In the genomic region with DNA sequence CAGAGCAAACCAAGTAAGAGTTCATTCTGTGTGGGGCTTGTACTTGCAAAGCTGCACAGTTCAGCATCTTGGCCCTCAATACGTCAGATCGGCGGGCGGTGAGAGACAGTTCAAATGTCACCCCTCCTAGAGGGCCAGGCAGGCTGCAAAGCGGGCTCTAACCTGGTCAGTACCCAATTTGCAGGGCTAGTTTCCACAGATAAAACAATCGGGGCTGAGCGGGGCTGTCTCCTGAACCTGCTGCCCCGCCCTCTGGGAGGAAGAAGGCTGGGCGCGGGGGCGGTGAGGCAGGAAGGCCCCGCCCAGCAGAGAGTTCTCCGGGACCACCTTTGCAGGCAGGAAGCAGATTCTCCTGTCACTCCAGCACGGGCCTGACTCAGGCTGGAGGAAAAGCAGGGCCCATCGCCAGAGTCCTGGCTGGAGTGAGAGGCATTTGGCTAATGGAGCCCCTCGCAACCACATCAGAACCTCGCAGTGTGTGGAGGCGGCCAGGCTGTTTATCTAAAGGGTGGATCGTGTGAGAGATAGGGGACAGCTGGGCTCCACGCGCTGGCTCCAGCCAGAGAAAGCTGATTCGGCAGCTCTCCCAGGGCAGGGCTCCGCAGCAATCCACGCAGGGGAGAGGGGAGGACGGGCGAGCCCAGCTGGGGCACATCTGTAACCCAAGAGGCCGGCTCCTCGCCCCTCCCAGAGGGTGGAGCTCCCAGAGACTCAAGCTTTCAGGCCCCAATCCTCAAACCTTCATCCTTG, we compare ENCODE assay signal across 1 cellular context.
A peak's percentile ranks its signal among the peaks of the same experiment; 100 is the strongest.
TF ChIP-seq lines count a peak whose summit lies in the region.

No MANE protein-coding gene starts in this region.

TF ChIP-seq in K562, 482 proteins besides CTCF, POLR2A, EP300 and RAD21 (continued from another document and continues in another):
- TF ChIP-seq ZNF655 (CRISPR knock-in tag; IDR thresholded peaks at IDR 0.05): no peak
- TF ChIP-seq ZBTB17 (CRISPR knock-in tag; IDR thresholded peaks at IDR 0.05): peak; percentile 41; the same call in 1 of the 2 replicates
- TF ChIP-seq NCOA1 (IDR thresholded peaks at IDR 0.05; ENCODE audit: low read depth): no peak
- no peak for TF ChIP-seq ZNF217 (CRISPR knock-in tag; IDR thresholded peaks at IDR 0.05)
- peak; percentile 78 for TF ChIP-seq KLF16 (IDR thresholded peaks at IDR 0.05)
- TF ChIP-seq STAT5B (CRISPR knock-in tag; IDR thresholded peaks at IDR 0.05): no peak
- TF ChIP-seq ATF1 (CRISPR knock-in tag; IDR thresholded peaks at IDR 0.05): no peak
- peak; percentile 41 for TF ChIP-seq ATF1 (tag; IDR thresholded peaks at IDR 0.05)
- no peak for TF ChIP-seq ZNF444 (CRISPR knock-in tag; IDR thresholded peaks at IDR 0.05)
- TF ChIP-seq RBM34 (IDR thresholded peaks at IDR 0.05; ENCODE audit: borderline replicate concordance, insufficient read depth, low read length): no peak
- TF ChIP-seq, protein P1, sequence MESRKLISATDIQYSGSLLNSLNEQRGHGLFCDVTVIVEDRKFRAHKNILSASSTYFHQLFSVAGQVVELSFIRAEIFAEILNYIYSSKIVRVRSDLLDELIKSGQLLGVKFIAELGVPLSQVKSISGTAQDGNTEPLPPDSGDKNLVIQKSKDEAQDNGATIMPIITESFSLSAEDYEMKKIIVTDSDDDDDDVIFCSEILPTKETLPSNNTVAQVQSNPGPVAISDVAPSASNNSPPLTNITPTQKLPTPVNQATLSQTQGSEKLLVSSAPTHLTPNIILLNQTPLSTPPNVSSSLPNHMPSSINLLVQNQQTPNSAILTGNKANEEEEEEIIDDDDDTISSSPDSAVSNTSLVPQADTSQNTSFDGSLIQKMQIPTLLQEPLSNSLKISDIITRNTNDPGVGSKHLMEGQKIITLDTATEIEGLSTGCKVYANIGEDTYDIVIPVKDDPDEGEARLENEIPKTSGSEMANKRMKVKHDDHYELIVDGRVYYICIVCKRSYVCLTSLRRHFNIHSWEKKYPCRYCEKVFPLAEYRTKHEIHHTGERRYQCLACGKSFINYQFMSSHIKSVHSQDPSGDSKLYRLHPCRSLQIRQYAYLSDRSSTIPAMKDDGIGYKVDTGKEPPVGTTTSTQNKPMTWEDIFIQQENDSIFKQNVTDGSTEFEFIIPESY (CRISPR knock-in tag; IDR thresholded peaks at IDR 0.05): no peak
- peak; percentile 67 for TF ChIP-seq TAF9B (IDR thresholded peaks at IDR 0.05; ENCODE audit: partially characterized antibody)
- TF ChIP-seq BACH1 (tag; IDR thresholded peaks at IDR 0.05): no peak
- no peak for TF ChIP-seq ESRRA (IDR thresholded peaks at IDR 0.05; ENCODE audit: borderline replicate concordance, low read depth)
- no peak for TF ChIP-seq TFE3 (CRISPR knock-in tag; IDR thresholded peaks at IDR 0.05)
- TF ChIP-seq, protein P2, sequence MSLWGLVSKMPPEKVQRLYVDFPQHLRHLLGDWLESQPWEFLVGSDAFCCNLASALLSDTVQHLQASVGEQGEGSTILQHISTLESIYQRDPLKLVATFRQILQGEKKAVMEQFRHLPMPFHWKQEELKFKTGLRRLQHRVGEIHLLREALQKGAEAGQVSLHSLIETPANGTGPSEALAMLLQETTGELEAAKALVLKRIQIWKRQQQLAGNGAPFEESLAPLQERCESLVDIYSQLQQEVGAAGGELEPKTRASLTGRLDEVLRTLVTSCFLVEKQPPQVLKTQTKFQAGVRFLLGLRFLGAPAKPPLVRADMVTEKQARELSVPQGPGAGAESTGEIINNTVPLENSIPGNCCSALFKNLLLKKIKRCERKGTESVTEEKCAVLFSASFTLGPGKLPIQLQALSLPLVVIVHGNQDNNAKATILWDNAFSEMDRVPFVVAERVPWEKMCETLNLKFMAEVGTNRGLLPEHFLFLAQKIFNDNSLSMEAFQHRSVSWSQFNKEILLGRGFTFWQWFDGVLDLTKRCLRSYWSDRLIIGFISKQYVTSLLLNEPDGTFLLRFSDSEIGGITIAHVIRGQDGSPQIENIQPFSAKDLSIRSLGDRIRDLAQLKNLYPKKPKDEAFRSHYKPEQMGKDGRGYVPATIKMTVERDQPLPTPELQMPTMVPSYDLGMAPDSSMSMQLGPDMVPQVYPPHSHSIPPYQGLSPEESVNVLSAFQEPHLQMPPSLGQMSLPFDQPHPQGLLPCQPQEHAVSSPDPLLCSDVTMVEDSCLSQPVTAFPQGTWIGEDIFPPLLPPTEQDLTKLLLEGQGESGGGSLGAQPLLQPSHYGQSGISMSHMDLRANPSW (CRISPR knock-in tag; IDR thresholded peaks at IDR 0.05): no peak
- TF ChIP-seq NFE2L1 (tag; IDR thresholded peaks at IDR 0.05; ENCODE audit: borderline replicate concordance, low read depth): no peak
- TF ChIP-seq PTTG1 (tag; IDR thresholded peaks at IDR 0.05; ENCODE audit: low read depth): no peak
- TF ChIP-seq, protein P3, sequence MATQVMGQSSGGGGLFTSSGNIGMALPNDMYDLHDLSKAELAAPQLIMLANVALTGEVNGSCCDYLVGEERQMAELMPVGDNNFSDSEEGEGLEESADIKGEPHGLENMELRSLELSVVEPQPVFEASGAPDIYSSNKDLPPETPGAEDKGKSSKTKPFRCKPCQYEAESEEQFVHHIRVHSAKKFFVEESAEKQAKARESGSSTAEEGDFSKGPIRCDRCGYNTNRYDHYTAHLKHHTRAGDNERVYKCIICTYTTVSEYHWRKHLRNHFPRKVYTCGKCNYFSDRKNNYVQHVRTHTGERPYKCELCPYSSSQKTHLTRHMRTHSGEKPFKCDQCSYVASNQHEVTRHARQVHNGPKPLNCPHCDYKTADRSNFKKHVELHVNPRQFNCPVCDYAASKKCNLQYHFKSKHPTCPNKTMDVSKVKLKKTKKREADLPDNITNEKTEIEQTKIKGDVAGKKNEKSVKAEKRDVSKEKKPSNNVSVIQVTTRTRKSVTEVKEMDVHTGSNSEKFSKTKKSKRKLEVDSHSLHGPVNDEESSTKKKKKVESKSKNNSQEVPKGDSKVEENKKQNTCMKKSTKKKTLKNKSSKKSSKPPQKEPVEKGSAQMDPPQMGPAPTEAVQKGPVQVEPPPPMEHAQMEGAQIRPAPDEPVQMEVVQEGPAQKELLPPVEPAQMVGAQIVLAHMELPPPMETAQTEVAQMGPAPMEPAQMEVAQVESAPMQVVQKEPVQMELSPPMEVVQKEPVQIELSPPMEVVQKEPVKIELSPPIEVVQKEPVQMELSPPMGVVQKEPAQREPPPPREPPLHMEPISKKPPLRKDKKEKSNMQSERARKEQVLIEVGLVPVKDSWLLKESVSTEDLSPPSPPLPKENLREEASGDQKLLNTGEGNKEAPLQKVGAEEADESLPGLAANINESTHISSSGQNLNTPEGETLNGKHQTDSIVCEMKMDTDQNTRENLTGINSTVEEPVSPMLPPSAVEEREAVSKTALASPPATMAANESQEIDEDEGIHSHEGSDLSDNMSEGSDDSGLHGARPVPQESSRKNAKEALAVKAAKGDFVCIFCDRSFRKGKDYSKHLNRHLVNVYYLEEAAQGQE (CRISPR knock-in tag; IDR thresholded peaks at IDR 0.05; ENCODE audit: low read depth): no peak
- no peak for TF ChIP-seq TBP (optimal IDR thresholded peaks at IDR 0.05; ENCODE audit: low read depth, low read length)
- TF ChIP-seq ZNF707 (CRISPR knock-in tag; conservative IDR thresholded peaks at IDR 0.05): no peak
- TF ChIP-seq KDM2B (CRISPR knock-in tag; IDR thresholded peaks at IDR 0.05): no peak
- TF ChIP-seq MTA3 (IDR thresholded peaks at IDR 0.05; ENCODE audit: borderline replicate concordance): peak; percentile 42; the same call in 1 of the 2 replicates
- peak; percentile 70 for TF ChIP-seq MYC (IDR thresholded peaks at IDR 0.05; ENCODE audit: low read depth, low read length)
- TF ChIP-seq MYC (CRISPR knock-in tag; IDR thresholded peaks at IDR 0.05; ENCODE audit: borderline replicate concordance, low read depth): no peak
- TF ChIP-seq MIER1 (IDR thresholded peaks at IDR 0.05; ENCODE audit: low read depth): no peak
- no peak for TF ChIP-seq E2F3 (CRISPR knock-in tag; IDR thresholded peaks at IDR 0.05)
- no peak for TF ChIP-seq ESRRB (CRISPR knock-in tag; IDR thresholded peaks at IDR 0.05; ENCODE audit: borderline replicate concordance)
- no peak for TF ChIP-seq GATAD2A (IDR thresholded peaks at IDR 0.05)
- no peak for TF ChIP-seq U2AF2 (optimal IDR thresholded peaks at IDR 0.05; ENCODE audit: low read depth, low read length)
- TF ChIP-seq ZNF398 (CRISPR knock-in tag; IDR thresholded peaks at IDR 0.05): no peak
- TF ChIP-seq, protein P4, sequence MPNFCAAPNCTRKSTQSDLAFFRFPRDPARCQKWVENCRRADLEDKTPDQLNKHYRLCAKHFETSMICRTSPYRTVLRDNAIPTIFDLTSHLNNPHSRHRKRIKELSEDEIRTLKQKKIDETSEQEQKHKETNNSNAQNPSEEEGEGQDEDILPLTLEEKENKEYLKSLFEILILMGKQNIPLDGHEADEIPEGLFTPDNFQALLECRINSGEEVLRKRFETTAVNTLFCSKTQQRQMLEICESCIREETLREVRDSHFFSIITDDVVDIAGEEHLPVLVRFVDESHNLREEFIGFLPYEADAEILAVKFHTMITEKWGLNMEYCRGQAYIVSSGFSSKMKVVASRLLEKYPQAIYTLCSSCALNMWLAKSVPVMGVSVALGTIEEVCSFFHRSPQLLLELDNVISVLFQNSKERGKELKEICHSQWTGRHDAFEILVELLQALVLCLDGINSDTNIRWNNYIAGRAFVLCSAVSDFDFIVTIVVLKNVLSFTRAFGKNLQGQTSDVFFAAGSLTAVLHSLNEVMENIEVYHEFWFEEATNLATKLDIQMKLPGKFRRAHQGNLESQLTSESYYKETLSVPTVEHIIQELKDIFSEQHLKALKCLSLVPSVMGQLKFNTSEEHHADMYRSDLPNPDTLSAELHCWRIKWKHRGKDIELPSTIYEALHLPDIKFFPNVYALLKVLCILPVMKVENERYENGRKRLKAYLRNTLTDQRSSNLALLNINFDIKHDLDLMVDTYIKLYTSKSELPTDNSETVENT (CRISPR knock-in tag; IDR thresholded peaks at IDR 0.05): no peak
- TF ChIP-seq BHLHE40 (IDR thresholded peaks at IDR 0.05; ENCODE audit: low read length): peak; percentile 42; the same call in 1 of the 2 replicates
- TF ChIP-seq SFPQ (IDR thresholded peaks at IDR 0.05; ENCODE audit: low read depth, low read length): no peak
- TF ChIP-seq MNT (conservative IDR thresholded peaks at IDR 0.05): peak; percentile 52 to 64
- TF ChIP-seq ZNF316 (IDR thresholded peaks at IDR 0.05): peak; percentile 36
- TF ChIP-seq, protein P5, sequence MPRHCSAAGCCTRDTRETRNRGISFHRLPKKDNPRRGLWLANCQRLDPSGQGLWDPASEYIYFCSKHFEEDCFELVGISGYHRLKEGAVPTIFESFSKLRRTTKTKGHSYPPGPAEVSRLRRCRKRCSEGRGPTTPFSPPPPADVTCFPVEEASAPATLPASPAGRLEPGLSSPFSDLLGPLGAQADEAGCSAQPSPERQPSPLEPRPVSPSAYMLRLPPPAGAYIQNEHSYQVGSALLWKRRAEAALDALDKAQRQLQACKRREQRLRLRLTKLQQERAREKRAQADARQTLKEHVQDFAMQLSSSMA (CRISPR knock-in tag; IDR thresholded peaks at IDR 0.05): no peak
